1 cellular context compared by ENCODE assay signal in the genomic region with DNA sequence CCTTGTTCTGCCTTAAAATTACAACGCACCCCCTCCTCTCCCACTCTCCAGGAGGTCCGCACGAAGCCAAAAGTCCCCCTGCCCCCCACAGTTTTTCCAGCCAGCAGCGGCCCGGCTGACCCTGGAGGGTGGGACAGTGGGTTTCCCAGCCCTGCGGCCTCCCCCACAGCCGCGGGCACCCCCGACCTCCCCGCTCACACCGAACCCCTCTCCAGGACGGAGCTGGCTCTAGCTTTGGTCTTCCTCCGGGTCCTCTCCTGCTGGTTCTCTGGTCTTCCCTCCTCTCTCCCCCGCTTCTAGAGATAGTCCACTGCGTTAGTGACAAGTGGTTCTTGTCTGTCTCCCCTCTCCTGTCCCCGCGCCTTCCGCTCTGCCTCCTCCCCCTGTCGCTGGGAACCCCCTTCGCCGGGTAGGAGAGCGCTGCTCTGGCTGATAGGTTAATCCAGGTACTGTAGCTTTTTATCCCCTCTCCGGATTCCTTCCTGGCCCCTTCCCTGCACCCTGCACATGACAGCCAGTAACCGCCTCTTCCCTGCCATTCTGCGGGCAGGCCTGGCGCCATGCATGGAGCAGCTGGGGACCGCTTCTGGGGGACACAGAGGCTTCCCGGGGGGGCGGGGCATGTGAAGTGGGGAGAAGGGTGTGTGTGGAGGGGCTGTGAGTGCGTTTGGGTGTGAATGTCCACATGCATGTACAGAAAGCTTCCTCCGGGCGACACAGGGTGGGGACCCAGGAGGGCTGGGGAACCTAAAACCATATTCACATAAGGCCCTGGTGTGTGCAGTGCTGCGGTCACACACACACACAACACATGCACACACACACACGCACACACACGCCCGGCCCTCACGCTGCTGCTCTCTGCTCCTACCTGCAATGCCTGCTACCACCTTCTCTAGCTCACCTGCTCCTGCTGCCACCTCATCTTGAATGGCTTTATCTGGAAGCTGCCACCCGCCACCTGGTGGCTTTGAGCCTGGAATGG.
TF ChIP-seq lines count a peak whose summit lies in the region.

No MANE protein-coding gene starts in this region.

TF ChIP-seq in H1, 55 proteins besides CTCF, POLR2A, EP300 and RAD21:
- TF ChIP-seq, protein P1, sequence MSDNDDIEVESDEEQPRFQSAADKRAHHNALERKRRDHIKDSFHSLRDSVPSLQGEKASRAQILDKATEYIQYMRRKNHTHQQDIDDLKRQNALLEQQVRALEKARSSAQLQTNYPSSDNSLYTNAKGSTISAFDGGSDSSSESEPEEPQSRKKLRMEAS (IDR thresholded peaks at IDR 0.05): no peak
- TF ChIP-seq HDAC6 (IDR thresholded peaks at IDR 0.05; ENCODE audit: low read depth, low read length) (no peak), NRF1 (IDR thresholded peaks at IDR 0.05; ENCODE audit: low read depth, low read length) (no peak), POLR2AphosphoS5 (IDR thresholded peaks at IDR 0.05; ENCODE audit: low read depth, low read length) (no peak), TAF7 (optimal IDR thresholded peaks at IDR 0.05; ENCODE audit: borderline replicate concordance, low read depth, low read length) (no peak), ASH2L (IDR thresholded peaks at IDR 0.05; ENCODE audit: low read length) (no peak), MAFK (IDR thresholded peaks at IDR 0.05; ENCODE audit: low read depth, low read length) (no peak), FOSL1 (IDR thresholded peaks at IDR 0.05; ENCODE audit: insufficient read depth, low read depth, low read length) (no peak), CEBPB (IDR thresholded peaks at IDR 0.05; ENCODE audit: low read depth, low read length) (no peak), KDM5A (IDR thresholded peaks at IDR 0.05; ENCODE audit: low read length) (no peak), BACH1 (IDR thresholded peaks at IDR 0.05; ENCODE audit: low read length) (no peak), RNF2 (IDR thresholded peaks at IDR 0.05; ENCODE audit: borderline replicate concordance, low read depth, low read length, missing control alignments, poor library complexity, severe bottlenecking) (no peak), GABPA (IDR thresholded peaks at IDR 0.05; ENCODE audit: borderline replicate concordance, insufficient read depth, low read length) (no peak), JUN (IDR thresholded peaks at IDR 0.05; ENCODE audit: low read depth, low read length) (no peak), POU5F1 (IDR thresholded peaks at IDR 0.05; ENCODE audit: low read depth, low read length) (no peak), TBP (IDR thresholded peaks at IDR 0.05; ENCODE audit: low read depth, low read length) (no peak), CBX8 (IDR thresholded peaks at IDR 0.05; ENCODE audit: borderline replicate concordance, low read depth, low read length) (no peak), KDM4A (IDR thresholded peaks at IDR 0.05; ENCODE audit: low read depth, low read length, severe bottlenecking) (no peak)
- TF ChIP-seq, protein P2, sequence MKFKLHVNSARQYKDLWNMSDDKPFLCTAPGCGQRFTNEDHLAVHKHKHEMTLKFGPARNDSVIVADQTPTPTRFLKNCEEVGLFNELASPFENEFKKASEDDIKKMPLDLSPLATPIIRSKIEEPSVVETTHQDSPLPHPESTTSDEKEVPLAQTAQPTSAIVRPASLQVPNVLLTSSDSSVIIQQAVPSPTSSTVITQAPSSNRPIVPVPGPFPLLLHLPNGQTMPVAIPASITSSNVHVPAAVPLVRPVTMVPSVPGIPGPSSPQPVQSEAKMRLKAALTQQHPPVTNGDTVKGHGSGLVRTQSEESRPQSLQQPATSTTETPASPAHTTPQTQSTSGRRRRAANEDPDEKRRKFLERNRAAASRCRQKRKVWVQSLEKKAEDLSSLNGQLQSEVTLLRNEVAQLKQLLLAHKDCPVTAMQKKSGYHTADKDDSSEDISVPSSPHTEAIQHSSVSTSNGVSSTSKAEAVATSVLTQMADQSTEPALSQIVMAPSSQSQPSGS (IDR thresholded peaks at IDR 0.05; ENCODE audit: low read length): no peak
- TF ChIP-seq, protein P3, sequence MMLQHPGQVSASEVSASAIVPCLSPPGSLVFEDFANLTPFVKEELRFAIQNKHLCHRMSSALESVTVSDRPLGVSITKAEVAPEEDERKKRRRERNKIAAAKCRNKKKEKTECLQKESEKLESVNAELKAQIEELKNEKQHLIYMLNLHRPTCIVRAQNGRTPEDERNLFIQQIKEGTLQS (IDR thresholded peaks at IDR 0.05; ENCODE audit: insufficient read depth, low read depth, low read length): no peak
